In genomic region chr12:27802511-27802910, GRCh38 we compare ENCODE assay signal across 18 cellular contexts. TPM values are rescaled to one million over a fixed set of nuclear protein-coding genes. Genes with fewer than 3 reads are reported as not detected.
DNase-seq lines count a peak whose midpoint lies in the region; ATAC-seq, FAIRE-seq and TF ChIP-seq lines count a peak whose summit lies in the region.
"Had no signal": no experiment of that assay in that cellular context is flagged by ENCODE, and none has a peak within 500 bp of the region (broad histone marks: within the 10 kb centered on the region; RNA-seq: fewer than 3 reads in every experiment).

No MANE protein-coding gene starts in this region.

- no peak for FAIRE-seq in bronchial epithelial cell (lab: Jason Lieb, UNC)
- FAIRE-seq: A204.1, GM18507 had no signal

- no peaks in the 10 kb centered on the region for H3K4me1 ChIP-seq in SJCRH30
- H3K4me1 ChIP-seq: HAP-1 had no signal

- no peak overlapping the region for H3K4me3 ChIP-seq in bronchial epithelial cell (ENCODE audit: low read depth, low read length)
- H3K4me3 ChIP-seq in SJCRH30 = no peak overlapping the region
- H3K4me3 ChIP-seq: HAP-1 had no signal

- H3K36me3 ChIP-seq in bronchial epithelial cell (ENCODE audit: control insufficient read depth, insufficient read depth, low read length) = peaks cover 3% of the 10 kb centered on the region
- peaks cover 23% of the 10 kb centered on the region for H3K36me3 ChIP-seq in SJCRH30

- TF ChIP-seq CTCF in bronchial epithelial cell (IDR thresholded peaks at IDR 0.05; ENCODE audit: insufficient read depth, low read length, severe bottlenecking) = no peak

- no peaks in the 10 kb centered on the region for H3K27me3 ChIP-seq in bronchial epithelial cell (ENCODE audit: control insufficient read depth, insufficient read depth, low read length)
- no peaks in the 10 kb centered on the region for H3K27me3 ChIP-seq in SJCRH30

- H3K9me3 ChIP-seq in SJCRH30 (replicated peaks) = no peaks in the 10 kb centered on the region
- H3K9me3 ChIP-seq: HAP-1 had no signal

- ATAC-seq in GM21390 (IDR thresholded peaks at IDR 0.05; ENCODE audit: unreplicated experiment) = no peak
- no peak for ATAC-seq in GM19397 (IDR thresholded peaks at IDR 0.05; ENCODE audit: unreplicated experiment)

- peak; percentile 11 for DNase-seq in activated CD4-positive, alpha-beta T cell treated with anti-CD3 and anti-CD28 coated beads for 48 hours
- DNase-seq in activated CD4-positive, alpha-beta T cell treated with anti-CD3 and anti-CD28 coated beads for 4 hours = no peak
- peak; percentile 30 for DNase-seq in stimulated activated CD4-positive, alpha-beta T cell treated with anti-CD3 and anti-CD28 coated beads, Interleukin-15, amount 100 ng/mL, for 24 hours
- no peak for DNase-seq in stimulated activated CD4-positive, alpha-beta T cell treated with anti-CD3 and anti-CD28 coated beads, Interleukin-2, amount 100 ng/mL, for 24 hours
- peak; percentile 5 for DNase-seq in bronchial epithelial cell (ENCODE audit: low read depth)
- DNase-seq in SJCRH30 = no peak
- DNase-seq: DMS53, Kasumi-1, NCI-H187 treated with DMSO at 0.1 percent for 48 hours, NCI-H446 treated with DMSO at 0.1 percent for 48 hours, NCI-H748 treated with DMSO at 0.1 percent for 48 hours, PC-3 had no signal

- H3K27ac ChIP-seq in SJCRH30 = no peak overlapping the region
- H3K27ac ChIP-seq: C4-2B had no signal

RNA-seq across cellular contexts. Expression of gene MANSC4, which starts 22.5 kb away (rescaled TPM):
- total RNA-seq in bronchial epithelial cell = not detected in 2 replicates
- not detected in 2 replicates for total RNA-seq in SJCRH30 (2014; rRNA removed; shearing (Covaris generic))

RNA-seq across cellular contexts. Expression of gene KLHL42, which starts 22.5 kb away (rescaled TPM):
- 21.3 and 22.7 TPM in 2 replicates for total RNA-seq in bronchial epithelial cell
- total RNA-seq in SJCRH30 (2014; rRNA removed; shearing (Covaris generic)) = 24.3 and 25.9 TPM in 2 replicates

Comparison
In these comparisons a context has a peak if more than half of its experiments do, and no peak if none do; other contexts are left out.
1. DNase-seq: peak in activated CD4-positive, alpha-beta T cell treated with anti-CD3 and anti-CD28 coated beads for 48 hours (single experiment), stimulated activated CD4-positive, alpha-beta T cell treated with anti-CD3 and anti-CD28 coated beads, Interleukin-15, amount 100 ng/mL, for 24 hours (single experiment) and bronchial epithelial cell (single experiment); none in activated CD4-positive, alpha-beta T cell treated with anti-CD3 and anti-CD28 coated beads for 4 hours (0 of 2), stimulated activated CD4-positive, alpha-beta T cell treated with anti-CD3 and anti-CD28 coated beads, Interleukin-2, amount 100 ng/mL, for 24 hours (0 of 2) and SJCRH30 (0 of 2).